ENCODE assay signal across 12 cellular contexts in the genomic region with DNA sequence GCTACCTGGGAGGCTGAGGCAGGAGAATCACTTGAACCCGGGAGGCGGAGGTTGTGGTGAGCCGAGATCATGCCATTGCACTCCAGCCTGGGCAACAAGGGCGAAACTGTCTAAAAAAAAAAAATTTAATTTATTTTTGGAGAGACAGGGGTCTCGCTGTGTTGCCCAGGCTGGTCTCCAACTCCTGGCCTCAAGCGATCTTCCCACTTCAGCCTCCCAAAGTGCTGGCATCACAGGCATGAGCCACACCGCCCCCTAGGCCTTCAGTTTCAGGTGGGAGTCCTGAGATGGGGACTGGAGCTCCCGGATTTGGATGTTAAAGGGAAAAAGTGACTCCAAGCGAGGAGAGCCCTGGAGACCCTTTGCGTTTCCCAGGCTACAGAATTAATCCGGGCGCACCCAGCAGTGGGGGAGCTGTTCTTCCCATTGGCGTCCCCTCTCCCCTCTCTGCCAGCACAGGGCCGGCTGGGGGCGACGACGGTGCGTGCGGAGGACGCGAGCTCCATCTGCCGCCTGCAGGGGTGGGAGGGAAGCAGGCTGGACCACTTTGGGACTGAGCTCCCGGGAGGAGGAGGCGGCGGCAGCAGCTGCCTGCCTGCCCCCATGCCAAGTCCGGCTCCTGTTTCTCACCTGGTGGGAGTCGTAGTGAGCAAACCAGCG. TPM values are rescaled to one million over a fixed set of nuclear protein-coding genes. Genes with fewer than 3 reads are reported as not detected.
DNase-seq lines count a peak whose midpoint lies in the region; ATAC-seq, FAIRE-seq and TF ChIP-seq lines count a peak whose summit lies in the region.
"Had no signal": no experiment of that assay in that cellular context is flagged by ENCODE, and none has a peak within 500 bp of the region (broad histone marks: within the 10 kb centered on the region; RNA-seq: fewer than 3 reads in every experiment).

No MANE protein-coding gene starts in this region.

- H3K4me2 ChIP-seq in endothelial cell of umbilical vein (ENCODE audit: insufficient read depth, low read length) (no peak overlapping the region), trophoblast cell (ENCODE audit: low read length) (no peak overlapping the region)
- H3K4me2 ChIP-seq: BLaER1 had no signal

- H4K8ac ChIP-seq in trophoblast cell (ENCODE audit: low read depth, low read length) = no peak overlapping the region

- H3K79me2 ChIP-seq in endothelial cell of umbilical vein (ENCODE audit: control insufficient read depth, insufficient read depth, low read length) = no peaks in the 10 kb centered on the region
- H3K79me2 ChIP-seq in trophoblast cell (ENCODE audit: control insufficient read depth, insufficient read depth, low read length, poor library complexity) = no peaks in the 10 kb centered on the region

- no peak overlapping the region for H3K27ac Mint-ChIP-seq in activated CD4-positive, alpha-beta T cell treated with anti-CD3 and anti-CD28 coated beads, Interleukin-2, amount 10 ng/mL, durations not matched to agents 7 days and 5 days
- no peak overlapping the region for H3K27ac Mint-ChIP-seq in activated T-helper 17 cell treated with anti-CD3 and anti-CD28 coated beads, Interleukin-2, amount 50 U/mL, for 72 hours
- H3K27ac Mint-ChIP-seq in natural killer cell = no peak overlapping the region
- H3K27ac Mint-ChIP-seq: T-cell had no signal

- peak; percentile 11 for DNase-seq in activated CD4-positive, alpha-beta T cell treated with anti-CD3 and anti-CD28 coated beads for 48 hours
- DNase-seq in activated CD4-positive, alpha-beta T cell treated with anti-CD3 and anti-CD28 coated beads, Interleukin-2, amount 10 ng/mL, durations not matched to agents 7 days and 5 days = no peak
- DNase-seq in NCI-H1930 (lab: John Stamatoyannopoulos, UW) (peak; percentile 62 to 65), endothelial cell of umbilical vein (ENCODE audit: low read depth, low spot score) (peak; percentile 15), trophoblast cell (peak; percentile 1 to 23), caudate nucleus (lab: John Stamatoyannopoulos, UW) (no peak), natural killer cell (no peak)
- DNase-seq: NCI-H2029 treated with DMSO at 0.1 percent for 48 hours, uterus had no signal

- no CpG with 5 or more reads among the region's 28 CpGs for WGBS in trophoblast cell (ENCODE audit: extremely low coverage, insufficient coverage, insufficient read length)

- FAIRE-seq in endothelial cell of umbilical vein (lab: Jason Lieb, UNC) = no peak

- peaks cover 7% of the 10 kb centered on the region for H3K4me1 Mint-ChIP-seq in activated CD4-positive, alpha-beta T cell treated with anti-CD3 and anti-CD28 coated beads, Interleukin-2, amount 10 ng/mL, durations not matched to agents 7 days and 5 days
- no peaks in the 10 kb centered on the region for H3K4me1 Mint-ChIP-seq in activated T-helper 17 cell treated with anti-CD3 and anti-CD28 coated beads, Interleukin-2, amount 50 U/mL, for 72 hours
- peaks cover 0 to 7% of the 10 kb centered on the region in 2 donors for H3K4me1 Mint-ChIP-seq in natural killer cell

- no peak overlapping the region for H3K27ac ChIP-seq in endothelial cell of umbilical vein (ENCODE audit: insufficient read depth, low read depth, low read length)
- H3K27ac ChIP-seq in trophoblast cell (ENCODE audit: low read depth, low read length) = no peak overlapping the region
- H3K27ac ChIP-seq in caudate nucleus (ENCODE audit: low read depth, low read length) = no peak overlapping the region
- H3K27ac ChIP-seq: BLaER1, uterus had no signal

- no peak overlapping the region for H3K14ac ChIP-seq in trophoblast cell (ENCODE audit: low read length)

- H3K36me3 ChIP-seq in endothelial cell of umbilical vein (ENCODE audit: control insufficient read depth in 2 of 2, extremely low read depth in 1 of 2, insufficient read depth in 2 of 2, low read length in 2 of 2) (no peaks in the 10 kb centered on the region), trophoblast cell (ENCODE audit: control insufficient read depth in 1 of 2, insufficient read depth in 2 of 2, low read length in 2 of 2) (no peaks in the 10 kb centered on the region)
- H3K36me3 ChIP-seq: uterus had no signal

- H4K20me1 ChIP-seq in endothelial cell of umbilical vein (replicated peaks; ENCODE audit: control insufficient read depth, extremely low read depth, insufficient read depth, low read length) = no peaks in the 10 kb centered on the region
- H4K20me1 ChIP-seq: BLaER1 had no signal

- H3K36me3 Mint-ChIP-seq in activated CD4-positive, alpha-beta T cell treated with anti-CD3 and anti-CD28 coated beads, Interleukin-2, amount 10 ng/mL, durations not matched to agents 7 days and 5 days (ENCODE audit: low read depth) = no peaks in the 10 kb centered on the region
- no peaks in the 10 kb centered on the region for H3K36me3 Mint-ChIP-seq in activated T-helper 17 cell treated with anti-CD3 and anti-CD28 coated beads, Interleukin-2, amount 50 U/mL, for 72 hours (ENCODE audit: low read depth)
- H3K36me3 Mint-ChIP-seq in natural killer cell = peaks cover 9% of the 10 kb centered on the region

- H2BK120ac ChIP-seq in trophoblast cell (ENCODE audit: insufficient read depth, low read length, poor library complexity) = no peak overlapping the region

- TF ChIP-seq POLR2A in endothelial cell of umbilical vein (IDR thresholded peaks at IDR 0.05; ENCODE audit: low read depth, low read length) = no peak

- H2BK5ac ChIP-seq in trophoblast cell (ENCODE audit: low read depth, low read length, poor library complexity) = no peak overlapping the region

- H3K18ac ChIP-seq in trophoblast cell (ENCODE audit: low read length) = no peak overlapping the region

- H3K27me3 ChIP-seq in endothelial cell of umbilical vein (ENCODE audit: control insufficient read depth in 2 of 2, insufficient read depth in 2 of 2, low read length in 2 of 2) (no peaks in the 10 kb centered on the region), trophoblast cell (ENCODE audit: insufficient read depth, low read length) (no peaks in the 10 kb centered on the region)
- H3K27me3 ChIP-seq: BLaER1, uterus had no signal

- H3K27me3 Mint-ChIP-seq in activated CD4-positive, alpha-beta T cell treated with anti-CD3 and anti-CD28 coated beads, Interleukin-2, amount 10 ng/mL, durations not matched to agents 7 days and 5 days = peaks cover 15% of the 10 kb centered on the region
- H3K27me3 Mint-ChIP-seq in activated T-helper 17 cell treated with anti-CD3 and anti-CD28 coated beads, Interleukin-2, amount 50 U/mL, for 72 hours = peaks cover 5% of the 10 kb centered on the region
- H3K27me3 Mint-ChIP-seq in natural killer cell (ENCODE audit: low read depth in 2 of 2) = peaks cover 7 to 10% of the 10 kb centered on the region in 2 donors

- H3K9me3 ChIP-seq in endothelial cell of umbilical vein (replicated peaks; ENCODE audit: control insufficient read depth, insufficient read depth, low read length) = no peaks in the 10 kb centered on the region
- H3K9me3 ChIP-seq in trophoblast cell (ENCODE audit: insufficient read depth, low read depth, low read length) = peaks cover 6% of the 10 kb centered on the region

- dilution Hi-C loops in endothelial cell of umbilical vein (cut with MboI; ENCODE audit: extremely low pct_ligation_motif_present, low sequenced_read_pairs) = no loop called here

- H4K12ac ChIP-seq in trophoblast cell (ENCODE audit: low read depth, low read length) = no peak overlapping the region

- intact Hi-C loops in endothelial cell of umbilical vein (cut with micrococcal nuclease) = no loop called here
- intact Hi-C loops in natural killer cell (cut with micrococcal nuclease) = no loop called here

- H2BK12ac ChIP-seq in trophoblast cell (ENCODE audit: low read length) = no peak overlapping the region

- H2AK5ac ChIP-seq in trophoblast cell (ENCODE audit: low read length) = no peak overlapping the region

- TF ChIP-seq CTCF in endothelial cell of umbilical vein (IDR thresholded peaks at IDR 0.05; ENCODE audit: extremely low read depth in 1 of 2, insufficient read depth in 1 of 2, low read depth in 1 of 2, low read length in 2 of 2) = peak in 1 of 2 donors; percentile 24
- no peak for TF ChIP-seq CTCF in natural killer cell (IDR thresholded peaks at IDR 0.05)

- H3K79me1 ChIP-seq in trophoblast cell (ENCODE audit: low read length) = no peaks in the 10 kb centered on the region

- H3K9ac ChIP-seq in endothelial cell of umbilical vein (replicated peaks; ENCODE audit: extremely low read depth, insufficient read depth, low read length) = no peak overlapping the region
- no peak overlapping the region for H3K9ac ChIP-seq in trophoblast cell (ENCODE audit: low read length)
- H3K9ac ChIP-seq: BLaER1 had no signal

- POLR2A ChIA-PET in activated CD4-positive, alpha-beta T cell treated with anti-CD3 and anti-CD28 coated beads, Interleukin-2, amount 10 ng/mL, durations not matched to agents 7 days and 5 days (lab: Charles Lee) = no interaction called here
- POLR2A ChIA-PET in endothelial cell of umbilical vein (lab: Charles Lee) = interaction anchor here (0.6 kb wide), 1 partner anchor 78 kb away, joined by 4 read pairs; a partner anchor contains a TSS

- CTCF ChIA-PET in activated CD4-positive, alpha-beta T cell treated with anti-CD3 and anti-CD28 coated beads, Interleukin-2, amount 10 ng/mL, durations not matched to agents 7 days and 5 days (lab: Charles Lee) = interaction anchor here (1.1 kb wide), 1 partner anchor 10 kb away, joined by 3 read pairs; no protein-coding TSS in a partner anchor
- CTCF ChIA-PET in endothelial cell of umbilical vein (lab: Charles Lee) = interaction anchor here (0.6 to 2.7 kb wide), 19 partner anchors 8 to 132 kb away, joined by 3 to 13 read pairs (median 4); a partner anchor contains a TSS

- H3K9me1 ChIP-seq in endothelial cell of umbilical vein (replicated peaks; ENCODE audit: control insufficient read depth, extremely low read depth, insufficient read depth, low read length) = no peaks in the 10 kb centered on the region

- H2AFZ ChIP-seq in endothelial cell of umbilical vein (ENCODE audit: low read depth, low read length) = peak overlapping the region; percentile 58
- H2AFZ ChIP-seq in trophoblast cell (ENCODE audit: insufficient read depth, low read length, poor library complexity) = no peak overlapping the region

- no peak overlapping the region for H3K4me3 Mint-ChIP-seq in activated CD4-positive, alpha-beta T cell treated with anti-CD3 and anti-CD28 coated beads, Interleukin-2, amount 10 ng/mL, durations not matched to agents 7 days and 5 days
- H3K4me3 Mint-ChIP-seq in activated T-helper 17 cell treated with anti-CD3 and anti-CD28 coated beads, Interleukin-2, amount 50 U/mL, for 72 hours = no peak overlapping the region
- H3K4me3 Mint-ChIP-seq in natural killer cell = no peak overlapping the region
- H3K4me3 Mint-ChIP-seq: T-cell had no signal

- BruUV-seq in endothelial cell of umbilical vein (replicated peaks; lab: Mats Ljungman, UMichigan) = no TSS peak

- H3K23ac ChIP-seq in trophoblast cell (ENCODE audit: low read length) = no peak overlapping the region

- peaks cover 7% of the 10 kb centered on the region for H3K9me3 Mint-ChIP-seq in activated CD4-positive, alpha-beta T cell treated with anti-CD3 and anti-CD28 coated beads, Interleukin-2, amount 10 ng/mL, durations not matched to agents 7 days and 5 days
- H3K9me3 Mint-ChIP-seq in activated T-helper 17 cell treated with anti-CD3 and anti-CD28 coated beads, Interleukin-2, amount 50 U/mL, for 72 hours = peaks cover 5% of the 10 kb centered on the region
- H3K9me3 Mint-ChIP-seq in natural killer cell = peaks cover 0 to 5% of the 10 kb centered on the region in 2 donors

- no peak overlapping the region for H3K4ac ChIP-seq in trophoblast cell (ENCODE audit: low read depth, low read length)

- no peak for ATAC-seq in activated T-helper 17 cell treated with anti-CD3 and anti-CD28 coated beads, Interleukin-2, amount 50 U/mL, for 72 hours (replicated peaks)
- no peak for ATAC-seq in natural killer cell
- ATAC-seq: T-cell had no signal

- no peak overlapping the region for H4K91ac ChIP-seq in trophoblast cell (ENCODE audit: low read depth, low read length)

- H3K4me1 ChIP-seq in endothelial cell of umbilical vein (ENCODE audit: control insufficient read depth, extremely low read depth, insufficient read depth, low read length) (peaks cover 9% of the 10 kb centered on the region), trophoblast cell (ENCODE audit: control insufficient read depth in 1 of 2, insufficient read depth in 2 of 2, low read length in 2 of 2) (peaks cover 0 to 2% of the 10 kb centered on the region in 2 experiments)
- H3K4me1 ChIP-seq: uterus had no signal

- no peak overlapping the region for H3K4me3 ChIP-seq in endothelial cell of umbilical vein (replicated peaks in 1 of 3; ENCODE audit: insufficient read depth in 1 of 3, low read depth in 1 of 3, low read length in 3 of 3)
- H3K4me3 ChIP-seq in trophoblast cell (ENCODE audit: low read depth, low read length) = no peak overlapping the region
- H3K4me3 ChIP-seq: BLaER1, uterus had no signal

RNA-seq across cellular contexts. Expression of a gene that starts 49.3 kb away (rescaled TPM):
- 100 to 1,000 TPM; 157 to 160 TPM for total RNA-seq in activated CD4-positive, alpha-beta T cell treated with anti-CD3 and anti-CD28 coated beads, Interleukin-2, amount 10 ng/mL, durations not matched to agents 7 days and 5 days
- total RNA-seq in endothelial cell of umbilical vein = 130 and 138 TPM in 2 replicates
- 12.3 and 17.7 TPM in 2 replicates for polyA plus RNA-seq in endothelial cell of umbilical vein
- polyA plus RNA-seq in endothelial cell of umbilical vein (2011; cell fraction: cytosol; rRNA removed) = 14.4 and 15.5 TPM in 2 replicates
- polyA plus RNA-seq in endothelial cell of umbilical vein (2011; cell fraction: nucleus; rRNA removed) = 96.4 and 103 TPM in 2 replicates
- 84.4 and 115 TPM in 2 replicates for polyA plus RNA-seq in endothelial cell of umbilical vein (2012)
- polyA minus RNA-seq in endothelial cell of umbilical vein = 116 and 129 TPM in 2 replicates
- 21.5 TPM for polyA minus RNA-seq in endothelial cell of umbilical vein (2011; cell fraction: cytosol; rRNA and poly(A)+ RNA removed)
- polyA minus RNA-seq in endothelial cell of umbilical vein (2011; cell fraction: nucleus; rRNA and poly(A)+ RNA removed) = 144 and 192 TPM in 2 replicates
- polyA plus RNA-seq in trophoblast cell (2013) = 53.5 and 56.4 TPM in 2 replicates
- total RNA-seq in activated T-helper 17 cell treated with anti-CD3 and anti-CD28 coated beads, Interleukin-2, amount 50 U/mL, for 72 hours = 100 to 1,000 TPM; 157 to 181 TPM
- total RNA-seq in natural killer cell = 100 to 1,000 TPM; 213 to 268 (median 236) TPM

Comparison
In these comparisons a context has a peak if more than half of its experiments do, and no peak if none do; other contexts are left out.
1. DNase-seq: peak in activated CD4-positive, alpha-beta T cell treated with anti-CD3 and anti-CD28 coated beads for 48 hours (single experiment), NCI-H1930 (2 of 2), endothelial cell of umbilical vein (single experiment) and trophoblast cell (2 of 2); none in activated CD4-positive, alpha-beta T cell treated with anti-CD3 and anti-CD28 coated beads, Interleukin-2, amount 10 ng/mL, durations not matched to agents 7 days and 5 days (single experiment), caudate nucleus (0 of 61) and natural killer cell (single experiment).